In genomic region chr9:34500623-34501267, GRCh38 we compare ENCODE assay signal across 8 cellular contexts. TPM values are rescaled to one million over a fixed set of nuclear protein-coding genes. Genes with fewer than 3 reads are reported as not detected.
A peak's percentile ranks its signal among the peaks of the same experiment; 100 is the strongest.
DNase-seq lines count a peak whose midpoint lies in the region; ATAC-seq and TF ChIP-seq lines count a peak whose summit lies in the region.

No MANE protein-coding gene starts in this region.

- peak; percentile 23 for DNase-seq in NCI-H510A treated with DMSO at 0.1 percent for 48 hours (lab: John Stamatoyannopoulos, UW)
- no peak for DNase-seq in NCI-H510A (lab: John Stamatoyannopoulos, UW)
- peak; percentile 62 for DNase-seq in NCI-H128 (lab: John Stamatoyannopoulos, UW; ENCODE audit: unreplicated experiment)
- peak; percentile 67 for DNase-seq in WERI-Rb-1
- peak; percentile 37 to 52 for DNase-seq in T47D (ENCODE audit: low read depth in 1 of 2, low spot score in 1 of 2)
- peak; percentile 61 for DNase-seq in left lobe of liver (ENCODE audit: low spot score)
- DNase-seq in stimulated activated CD4-positive, alpha-beta T cell treated with anti-CD3 and anti-CD28 coated beads, Interleukin-4, amount 100 ng/mL, for 48 hours (ENCODE audit: low read depth in 2 of 2): peak; percentile 74 to 80

- peak; percentile 96 for TF ChIP-seq CTCF in WERI-Rb-1 (IDR thresholded peaks at IDR 0.05; ENCODE audit: low read depth, low read length)

- no peaks in the 10 kb centered on the region for H3K36me3 ChIP-seq in WERI-Rb-1

- H3K9me3 ChIP-seq in WERI-Rb-1 (ENCODE audit: severe bottlenecking): peaks cover 20% of the 10 kb centered on the region

- H3K27me3 ChIP-seq in WERI-Rb-1 (ENCODE audit: insufficient read depth, low read depth, severe bottlenecking): peaks cover 7% of the 10 kb centered on the region

- H3K27ac ChIP-seq in WERI-Rb-1: no peak overlapping the region

- in situ Hi-C loops in T47D (cut with HindIII; ENCODE audit: low pct_unique_long_range_greater_than_20kb, low sequenced_read_pairs): no loop called here

- no peak overlapping the region for H3K4me3 ChIP-seq in WERI-Rb-1 (ENCODE audit: low read depth, low read length)

- ATAC-seq in left lobe of liver: peak; percentile 92
- ATAC-seq in GM21529 (IDR thresholded peaks at IDR 0.05; ENCODE audit: unreplicated experiment): no peak

RNA-seq across cellular contexts. Expression of gene ENHO, which starts 22.0 kb away (rescaled TPM):
- total RNA-seq in left lobe of liver: 3.9 TPM

RNA-seq across cellular contexts. Expression of gene DNAI1, which starts 42.1 kb away (rescaled TPM):
- total RNA-seq in left lobe of liver: not detected

RNA-seq across cellular contexts. Expression of gene FAM219A, which starts 42.4 kb away (rescaled TPM):
- 5.9 TPM for total RNA-seq in left lobe of liver
